8 cellular contexts compared by ENCODE assay signal in the genomic region with DNA sequence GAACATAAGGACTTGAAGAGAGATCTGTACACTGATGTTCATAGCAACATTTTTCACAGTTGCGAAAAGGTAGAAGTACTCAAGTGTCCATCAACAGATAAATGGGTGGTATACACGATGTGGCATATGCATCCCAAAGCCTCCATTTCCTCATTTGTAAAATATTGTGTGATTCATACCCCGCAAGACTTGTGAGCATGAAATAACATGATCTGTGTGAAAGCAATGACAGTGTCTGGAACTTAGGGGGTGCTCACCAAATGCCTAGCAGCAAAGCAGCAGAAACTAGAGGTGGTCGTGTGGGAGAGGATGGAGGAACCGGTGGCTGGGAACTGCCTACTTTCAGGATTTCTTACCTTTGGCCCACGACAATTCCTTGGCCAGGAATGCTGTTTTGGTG.
"Had no signal": no experiment of that assay in that cellular context is flagged by ENCODE, and none has a peak within 500 bp of the region (broad histone marks: within the 10 kb centered on the region; RNA-seq: fewer than 3 reads in every experiment).

No MANE protein-coding gene starts in this region.

- ATAC-seq: GM12878 had no signal

- H3K4me3 ChIP-seq: GM12878 had no signal

- DNase-seq: GDM1, GF-D8 had no signal

- FAIRE-seq: G401.6, GM12878, GM12891, GM12892, GM18507, GM19239 had no signal
